22 cellular contexts compared by ENCODE assay signal in genomic region chr3:55818485-55818884, GRCh38.
A peak's percentile ranks its signal among the peaks of the same experiment; 100 is the strongest.
DNase-seq lines count a peak whose midpoint lies in the region; ATAC-seq, FAIRE-seq and TF ChIP-seq lines count a peak whose summit lies in the region.
"Had no signal": no experiment of that assay in that cellular context is flagged by ENCODE, and none has a peak within 500 bp of the region (broad histone marks: within the 10 kb centered on the region; RNA-seq: fewer than 3 reads in every experiment).

No MANE protein-coding gene starts in this region.

- H3K4me1 ChIP-seq in esophagus squamous epithelium = no peaks in the 10 kb centered on the region
- H3K4me1 ChIP-seq: adrenal gland, Caco-2, psoas muscle, tibial nerve had no signal

- TF ChIP-seq POLR2A in esophagus squamous epithelium (IDR thresholded peaks at IDR 0.05) = no peak

- WGBS in esophagus squamous epithelium, 2 donors = 44 to 55% methylated on average over 2 of the region's 2 CpGs

- TF ChIP-seq CTCF in D721Med (IDR thresholded peaks at IDR 0.05; ENCODE audit: insufficient read depth, missing control alignments) = peak; percentile 18
- peak; percentile 19 for TF ChIP-seq CTCF in bronchial epithelial cell (IDR thresholded peaks at IDR 0.05; ENCODE audit: insufficient read depth, low read length, severe bottlenecking)
- TF ChIP-seq CTCF in esophagus squamous epithelium (IDR thresholded peaks at IDR 0.05) = peak in 1 of 6 experiments; percentile 29
- TF ChIP-seq CTCF in GM10248 (IDR thresholded peaks at IDR 0.05; ENCODE audit: control extremely low read depth, extremely low read depth, low read depth, missing control alignments) = no peak
- TF ChIP-seq CTCF in GM20000 (IDR thresholded peaks at IDR 0.05; ENCODE audit: extremely low read depth, missing control alignments) = no peak

- no peak overlapping the region for H3K27ac ChIP-seq in esophagus squamous epithelium
- H3K27ac ChIP-seq: adrenal gland, psoas muscle, tibial nerve had no signal

- no peak for FAIRE-seq in D721Med (lab: Jason Lieb, UNC)
- FAIRE-seq in bronchial epithelial cell (lab: Jason Lieb, UNC) = no peak
- FAIRE-seq: endometrium, G401.6 had no signal

- H3K27me3 ChIP-seq in bronchial epithelial cell (ENCODE audit: control insufficient read depth, insufficient read depth, low read length) = no peaks in the 10 kb centered on the region
- H3K27me3 ChIP-seq in esophagus squamous epithelium = no peaks in the 10 kb centered on the region
- H3K27me3 ChIP-seq: adrenal gland, tibial nerve had no signal

- ATAC-seq in HG03442 (IDR thresholded peaks at IDR 0.05; ENCODE audit: unreplicated experiment) = no peak
- ATAC-seq: natural killer cell treated with Interleukin-12 subunit alpha and Interleukin-12 subunit beta and Interleukin-15 and Interleukin-18, amount 100 ng/mL, for 72 hours; psoas muscle; stimulated activated naive B cell treated with anti-CD40 and anti-IgM and Interleukin-4, amounts not matched to agents 10 μg/mL and 1 μg/mL and 100 μg/mL, for 72 hours had no signal

- CTCF ChIA-PET in GM10248 (lab: Yijun Ruan, JAX) = interaction anchor here (1.3 kb wide), 1 partner anchor 10 kb away, joined by 3 read pairs; no protein-coding TSS in a partner anchor

- intact Hi-C loops in esophagus squamous epithelium (cut with DNase I) = no loop called here

- H3K36me3 ChIP-seq in bronchial epithelial cell (ENCODE audit: control insufficient read depth, insufficient read depth, low read length) = no peaks in the 10 kb centered on the region
- H3K36me3 ChIP-seq in esophagus squamous epithelium = no peaks in the 10 kb centered on the region
- H3K36me3 ChIP-seq: adrenal gland, tibial nerve had no signal

- DNase-seq in D721Med (ENCODE audit: insufficient read length, low spot score) (no peak), M059J (ENCODE audit: low read depth) (peak; percentile 6), bronchial epithelial cell (ENCODE audit: low read depth) (peak; percentile 17), hippocampal formation (lab: John Stamatoyannopoulos, UW) (peak; percentile 8 to 42), esophagus squamous epithelium (lab: John Stamatoyannopoulos, UW) (no peak), GM10248 (ENCODE audit: extremely low spot score) (no peak), GM20000 (ENCODE audit: low spot score) (no peak)
- DNase-seq: activated CD4-positive, alpha-beta T cell treated with anti-CD3 and anti-CD28 coated beads for 1 hour; activated effector memory CD4-positive, alpha-beta T cell treated with Interleukin-2 at 50 U/mL for 16 hours; adrenal gland; Caco-2; immature natural killer cell; MM.1S; NCI-H2029 treated with DMSO at 0.1 percent for 48 hours; psoas muscle; SHP77; stimulated activated naive B cell treated with anti-CD40 and anti-IgM and Interleukin-4, amounts not matched to agents 10 μg/mL and 1 μg/mL and 100 μg/mL, for 72 hours had no signal

- POLR2A ChIA-PET in GM10248 (lab: Yijun Ruan, JAX) = no interaction called here

- H3K9me3 ChIP-seq in esophagus squamous epithelium = no peaks in the 10 kb centered on the region
- H3K9me3 ChIP-seq: adrenal gland, Caco-2, psoas muscle, tibial nerve had no signal

- no peak overlapping the region for H3K4me3 ChIP-seq in bronchial epithelial cell (ENCODE audit: low read depth, low read length)
- H3K4me3 ChIP-seq in esophagus squamous epithelium = no peak overlapping the region
- H3K4me3 ChIP-seq: adrenal gland, psoas muscle, tibial nerve had no signal

Comparison
In these comparisons a context has a peak if more than half of its experiments do, and no peak if none do; other contexts are left out.
1. DNase-seq: peak in M059J (single experiment), bronchial epithelial cell (single experiment) and hippocampal formation (2 of 2); none in D721Med (single experiment), esophagus squamous epithelium (single experiment), GM10248 (single experiment) and GM20000 (single experiment).
2. CTCF ChIP-seq: peak in D721Med (single experiment) and bronchial epithelial cell (single experiment); none in GM10248 (single experiment) and GM20000 (single experiment).